25 cellular contexts compared by ENCODE assay signal in the genomic region with DNA sequence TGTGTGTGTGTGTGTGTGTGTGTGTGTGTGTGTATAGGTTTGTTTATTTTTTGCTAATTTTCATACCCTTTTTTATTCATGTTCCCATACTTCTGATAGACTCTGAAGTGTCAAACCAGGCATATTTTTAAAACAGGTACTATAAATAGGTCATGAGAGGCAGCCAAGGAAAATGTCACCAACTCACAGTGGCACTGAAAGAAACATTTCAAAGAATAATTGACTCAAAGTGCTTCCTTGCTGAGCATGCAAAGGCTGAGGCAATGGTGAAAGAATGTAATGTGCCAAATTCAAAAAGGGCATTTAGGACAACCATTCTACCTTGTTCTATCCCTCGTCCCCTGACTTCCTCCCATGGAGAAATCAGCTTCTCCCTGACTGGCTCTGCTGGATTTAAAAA.
"Had no signal": no experiment of that assay in that cellular context is flagged by ENCODE, and none has a peak within 500 bp of the region (broad histone marks: within the 10 kb centered on the region; RNA-seq: fewer than 3 reads in every experiment).

No MANE protein-coding gene starts in this region.

- H3K27ac Mint-ChIP-seq: activated B cell treated with CpG ODN at 0.5 μM for 24 hours; activated CD4-positive, alpha-beta T cell treated with anti-CD3 and anti-CD28 coated beads for 36 hours; activated naive CD8-positive, alpha-beta T cell; activated T-helper 2 cell treated with anti-CD3 and anti-CD28 coated beads, Interferon-gamma antibody, Interleukin-2, Interleukin-4, amounts not matched to agents 10 μg/mL and 5 μg/mL and 100 μg/mL, durations not matched to agents 14 hours and 24 hours and 36 hours; nephron; stimulated activated naive CD8-positive, alpha-beta T cell treated with anti-CD3 and anti-CD28 coated beads, Interleukin-15, Interleukin-2, amounts not matched to agents 100 ng/mL and 50 ng/mL, for 24 hours had no signal

- H3K4me3 ChIP-seq: adrenal gland, ascending aorta, skin epidermis, suprapubic skin, uterus had no signal

- H3K4me3 Mint-ChIP-seq: activated B cell treated with CpG ODN at 0.5 μM for 24 hours; activated CD4-positive, alpha-beta T cell treated with anti-CD3 and anti-CD28 coated beads for 36 hours; activated naive CD8-positive, alpha-beta T cell; activated T-cell treated with anti-CD3 and anti-CD28 coated beads, Interleukin-2, amount 50 U/mL, for 4 hours; nephron; stimulated activated naive CD8-positive, alpha-beta T cell treated with anti-CD3 and anti-CD28 coated beads, Interleukin-15, Interleukin-2, amounts not matched to agents 100 ng/mL and 50 ng/mL, for 24 hours had no signal

- H3K27me3 ChIP-seq: adrenal gland, ascending aorta, brain microvascular endothelial cell, suprapubic skin, uterus had no signal

- DNase-seq: activated B cell treated with CpG ODN at 0.5 μM for 24 hours; activated CD4-positive, alpha-beta T cell treated with anti-CD3 and anti-CD28 coated beads for 36 hours; activated CD4-positive, alpha-beta T cell treated with anti-CD3 and anti-CD28 coated beads, Interleukin-2, amount 50 U/mL, for 4 hours; activated CD8-positive, alpha-beta memory T cell treated with anti-CD3 and anti-CD28 coated beads for 24 hours; activated CD8-positive, alpha-beta memory T cell treated with anti-CD3 and anti-CD28 coated beads, Interleukin-2, amount 50 U/mL, for 48 hours; activated naive CD4-positive, alpha-beta T cell; activated T-cell treated with anti-CD3 and anti-CD28 coated beads, Interleukin-2, amount 50 U/mL, for 4 hours; adrenal gland; brain microvascular endothelial cell; cerebellar nuclear complex; cortex of kidney; mammary epithelial cell; occipital lobe; stimulated activated CD4-positive, alpha-beta T cell treated with anti-CD3 and anti-CD28 coated beads, Interleukin-1b, Interleukin-23, amount 100 ng/mL, for 48 hours; T-helper 9 cell; trophoblast cell; uterus had no signal

- H3K4me1 Mint-ChIP-seq: activated B cell treated with CpG ODN at 0.5 μM for 24 hours; activated CD4-positive, alpha-beta T cell treated with anti-CD3 and anti-CD28 coated beads for 36 hours; nephron had no signal

- H3K36me3 ChIP-seq: adrenal gland, ascending aorta, brain microvascular endothelial cell, suprapubic skin, uterus had no signal

- H3K9me3 Mint-ChIP-seq: activated B cell treated with CpG ODN at 0.5 μM for 24 hours; activated T-cell treated with anti-CD3 and anti-CD28 coated beads, Interleukin-2, amount 50 U/mL, for 4 hours; activated T-helper 2 cell treated with anti-CD3 and anti-CD28 coated beads, Interferon-gamma antibody, Interleukin-2, Interleukin-4, amounts not matched to agents 10 μg/mL and 5 μg/mL and 100 μg/mL, durations not matched to agents 14 hours and 24 hours and 36 hours; stimulated activated naive CD8-positive, alpha-beta T cell treated with anti-CD3 and anti-CD28 coated beads, Interleukin-15, Interleukin-2, amounts not matched to agents 100 ng/mL and 50 ng/mL, for 24 hours had no signal

- H3K36me3 Mint-ChIP-seq: activated naive CD8-positive, alpha-beta T cell had no signal

- H3K27ac ChIP-seq: adrenal gland, ascending aorta, brain microvascular endothelial cell, skin epidermis, suprapubic skin, uterus had no signal

- H3K9me3 ChIP-seq: adrenal gland, ascending aorta, suprapubic skin, uterus had no signal

- H3K4me1 ChIP-seq: adrenal gland, ascending aorta, suprapubic skin, uterus had no signal

- H3K27me3 Mint-ChIP-seq: activated B cell treated with CpG ODN at 0.5 μM for 24 hours; activated CD4-positive, alpha-beta T cell treated with anti-CD3 and anti-CD28 coated beads for 36 hours; activated naive CD8-positive, alpha-beta T cell; stimulated activated naive CD8-positive, alpha-beta T cell treated with anti-CD3 and anti-CD28 coated beads, Interleukin-15, Interleukin-2, amounts not matched to agents 100 ng/mL and 50 ng/mL, for 24 hours had no signal

- ATAC-seq: activated CD4-positive, alpha-beta T cell treated with anti-CD3 and anti-CD28 coated beads for 36 hours; activated T-cell treated with anti-CD3 and anti-CD28 coated beads, Interleukin-2, amount 50 U/mL, for 4 hours; left lobe of liver had no signal
